In genomic region chr11:70430122-70430521, GRCh38 we compare ENCODE assay signal across 22 cellular contexts. TPM values are rescaled to one million over a fixed set of nuclear protein-coding genes. Genes with fewer than 3 reads are reported as not detected.
DNase-seq lines count a peak whose midpoint lies in the region; ATAC-seq, FAIRE-seq and TF ChIP-seq lines count a peak whose summit lies in the region.
"Had no signal": no experiment of that assay in that cellular context is flagged by ENCODE, and none has a peak within 500 bp of the region (broad histone marks: within the 10 kb centered on the region; RNA-seq: fewer than 3 reads in every experiment).

No MANE protein-coding gene starts in this region.

- WGBS in HepG2 (ENCODE audit: low lambda C conversion rate), result 96% methylated on average over 5 of the region's 6 CpGs

- H3K9ac ChIP-seq in HUES6 (ENCODE audit: low read length) (no peak overlapping the region), HepG2 (ENCODE audit: insufficient read depth, low read depth, low read length) (no peak overlapping the region)

- peaks cover 94% of the 10 kb centered on the region for H3K36me3 ChIP-seq in HUES6 (ENCODE audit: control insufficient read depth, insufficient read depth, low read length)
- H3K36me3 ChIP-seq in HepG2 (replicated peaks in 1 of 2; ENCODE audit: control insufficient read depth in 1 of 2, insufficient read depth in 2 of 2, low read length in 2 of 2), result peaks cover 59 to 84% of the 10 kb centered on the region in 2 experiments; a peak in 4 of 5 replicates

- no peaks in the 10 kb centered on the region for H3K9me3 ChIP-seq in HUES6 (ENCODE audit: control insufficient read depth, insufficient read depth, low read depth, low read length)
- no peaks in the 10 kb centered on the region for H3K9me3 ChIP-seq in HepG2 (ENCODE audit: low read length)
- H3K9me3 ChIP-seq: MG63 had no signal

- no TSS peak for BruUV-seq in HepG2 (replicated peaks; lab: Mats Ljungman, UMichigan)

- in situ Hi-C loops in HepG2 (cut with HindIII; ENCODE audit: extremely low pct_ligation_motif_present, low pct_unique_long_range_greater_than_20kb), result no loop called here

- no peak overlapping the region for H3K4me2 ChIP-seq in HepG2 (ENCODE audit: low read depth, low read length)

- TF ChIP-seq EP300 in HepG2 (IDR thresholded peaks at IDR 0.05; ENCODE audit: low read depth in 2 of 2, low read length in 2 of 2), result no peak
- TF ChIP-seq EP300 in HepG2 (CRISPR knock-in tag; IDR thresholded peaks at IDR 0.05; ENCODE audit: borderline replicate concordance), result no peak

- H3K4me3 Mint-ChIP-seq in WTC11 (no peak overlapping the region), immature natural killer cell (peak overlapping the region in 1 of 5 donors; percentile 9), progenitor cell of endocrine pancreas (ENCODE audit: low read depth) (no peak overlapping the region)
- H3K4me3 Mint-ChIP-seq: H9, IgD-negative memory B cell had no signal

- TF ChIP-seq POLR2A in HepG2 (IDR thresholded peaks at IDR 0.05; ENCODE audit: insufficient read depth in 1 of 2, low read depth in 2 of 2, low read length in 2 of 2), result no peak

- FAIRE-seq in HepG2 (lab: Jason Lieb, UNC), result no peak
- FAIRE-seq: G401.6 had no signal

- H3K27me3 Mint-ChIP-seq in WTC11 (ENCODE audit: low read depth) (no peaks in the 10 kb centered on the region; the same call in 1 of the 2 replicates), immature natural killer cell (ENCODE audit: low read depth in 3 of 3) (peaks cover 37 to 45% (median 37%) of the 10 kb centered on the region in 3 donors), progenitor cell of endocrine pancreas (no peaks in the 10 kb centered on the region)

- H3K4me1 Mint-ChIP-seq in WTC11, result peaks cover 8% of the 10 kb centered on the region
- H3K4me1 Mint-ChIP-seq in immature natural killer cell, result peaks cover 13 to 19% of the 10 kb centered on the region in 2 donors
- H3K4me1 Mint-ChIP-seq in progenitor cell of endocrine pancreas (ENCODE audit: low read depth), result no peaks in the 10 kb centered on the region
- H3K4me1 Mint-ChIP-seq: IgD-negative memory B cell had no signal

- no peaks in the 10 kb centered on the region for H3K79me2 ChIP-seq in HepG2 (ENCODE audit: insufficient read depth, low read length)

- no peaks in the 10 kb centered on the region for H4K20me1 ChIP-seq in HepG2 (ENCODE audit: insufficient read depth, low read length)

- peak overlapping the region; percentile 77; the same call in 1 of the 2 replicates for H3K27ac Mint-ChIP-seq in WTC11
- peak overlapping the region in 1 of 6 donors; percentile 28 for H3K27ac Mint-ChIP-seq in immature natural killer cell
- H3K27ac Mint-ChIP-seq in progenitor cell of endocrine pancreas, result peak overlapping the region; percentile 90

- H3K27me3 ChIP-seq in HUES6 (ENCODE audit: control insufficient read depth, insufficient read depth, low read length) (no peaks in the 10 kb centered on the region), HepG2 (ENCODE audit: control insufficient read depth in 1 of 2, insufficient read depth in 2 of 2, low read length in 2 of 2) (no peaks in the 10 kb centered on the region; a peak in 1 of 5 replicates)
- H3K27me3 ChIP-seq: MG63 had no signal

- intact Hi-C loops in HepG2 (cut with micrococcal nuclease; ENCODE audit: unreplicated experiment), result no loop called here

- H3K9me3 Mint-ChIP-seq in WTC11 (no peaks in the 10 kb centered on the region), immature natural killer cell (peaks cover 0 to 7% (median 2%) of the 10 kb centered on the region in 6 donors), progenitor cell of endocrine pancreas (ENCODE audit: low read depth) (no peaks in the 10 kb centered on the region)
- H3K9me3 Mint-ChIP-seq: H9, IgD-negative memory B cell had no signal

- CTCF ChIA-PET in WTC11 (lab: Charles Lee), result no interaction called here
- CTCF ChIA-PET in HepG2 (lab: Yijun Ruan, JAX; ENCODE audit: low intra/inter-chr PET ratio, low total read pairs), result no interaction called here

- TF ChIP-seq CTCF in WTC11 (IDR thresholded peaks at IDR 0.05) (no peak), progenitor cell of endocrine pancreas (IDR thresholded peaks at IDR 0.05; ENCODE audit: unreplicated experiment) (no peak), HepG2 (CRISPR knock-in tag; IDR thresholded peaks at IDR 0.05) (no peak)

- H3K36me3 Mint-ChIP-seq in WTC11 (peaks cover 68% of the 10 kb centered on the region), immature natural killer cell (peaks cover 0 to 3% (median 0%) of the 10 kb centered on the region in 3 donors), progenitor cell of endocrine pancreas (ENCODE audit: insufficient read depth) (peaks cover 28% of the 10 kb centered on the region)
- H3K36me3 Mint-ChIP-seq: IgD-negative memory B cell had no signal

- POLR2A ChIA-PET in WTC11 (lab: Charles Lee) (no interaction called here), HepG2 (lab: Yijun Ruan, JAX) (no interaction called here)

- no peak overlapping the region for H3K4me3 ChIP-seq in HUES6 (ENCODE audit: low read depth, low read length)
- no peak overlapping the region for H3K4me3 ChIP-seq in HepG2 (replicated peaks in 1 of 3; ENCODE audit: insufficient read depth in 1 of 3, low read depth in 2 of 3, low read length in 3 of 3)
- H3K4me3 ChIP-seq: MG63 had no signal

- 0 out of 2 replicates have a peak overlapping the region, but pooled peaks have one; percentile 25 for H3K27ac ChIP-seq in HUES6 (ENCODE audit: low read depth, low read length)
- H3K27ac ChIP-seq in HepG2 (ENCODE audit: extremely low read length, insufficient read depth, low read length), result no peak overlapping the region

- no peak for TF ChIP-seq RAD21 in HepG2 (CRISPR knock-in tag; IDR thresholded peaks at IDR 0.05)

- H3K4me1 ChIP-seq in HUES6 (ENCODE audit: control insufficient read depth, insufficient read depth, low read length), result peaks cover 13% of the 10 kb centered on the region; the same call in 1 of the 2 replicates
- no peaks in the 10 kb centered on the region for H3K4me1 ChIP-seq in HepG2 (ENCODE audit: insufficient read depth, low read length)

- DNase-seq in WTC11 (ENCODE audit: low spot score) (no peak), immature natural killer cell (peak; percentile 35 to 40 (median 40)), progenitor cell of endocrine pancreas (ENCODE audit: low spot score, unreplicated experiment) (no peak), mesenteric fat pad (ENCODE audit: low spot score) (no peak), DMS153 (lab: John Stamatoyannopoulos, UW) (no peak), HepG2 (ENCODE audit: low spot score) (no peak)
- DNase-seq: ACHN, COR-L47, DMS 273 treated with DMSO at 0.1 percent for 48 hours, H9, Karpas-422, MG63, NCI-H1092 treated with DMSO at 0.1 percent for 48 hours, NCI-H146, NCI-H2029 treated with DMSO at 0.1 percent for 48 hours, NCI-H748 treated with DMSO at 0.1 percent for 48 hours, RPMI8226, SIG-M5 had no signal

- H2AFZ ChIP-seq in HepG2 (ENCODE audit: low read length), result no peak overlapping the region

- ATAC-seq in WTC11 (no peak), HepG2 (no peak)
- ATAC-seq: SK-N-SH treated with all-trans-retinoic acid at 6 μM for 48 hours had no signal

TF ChIP-seq in HepG2, 621 proteins besides CTCF, POLR2A, EP300 and RAD21:
- TF ChIP-seq RBFOX2 (IDR thresholded peaks at IDR 0.05; ENCODE audit: low read depth, low read length), result no peak
- TF ChIP-seq PAF1 (CRISPR knock-in tag; IDR thresholded peaks at IDR 0.05), result no peak

RNA-seq across cellular contexts. Expression of gene CTTN, which starts 31.8 kb away (rescaled TPM):
- 216 to 281 TPM (median 222 TPM) in 3 replicates for total RNA-seq in WTC11 (2021)
- under 1 TPM in 2 of 3 donors, not detected in 1; 0.53 to 0.67 TPM for polyA plus RNA-seq in immature natural killer cell
- total RNA-seq in progenitor cell of endocrine pancreas, result 239 and 244 TPM in 2 replicates
- 232 TPM for total RNA-seq in mesenteric fat pad
- total RNA-seq in HepG2 (2016; rRNA removed; fragmentation: Illumina TruSeq; extraction: Trizol), result 83.4 and 114 TPM in 2 replicates
- total RNA-seq in HepG2 (2016; cell fraction: cytosol; rRNA removed; fragmentation: Illumina TruSeq; extraction: Trizol; ENCODE audit: low read depth), result 24.8 and 25.9 TPM in 2 replicates
- 73.1 and 116 TPM in 2 replicates for total RNA-seq in HepG2 (2016; cell fraction: insoluble cytoplasmic fraction; rRNA removed; fragmentation: Illumina TruSeq; extraction: Trizol)
- 32.0 and 33.7 TPM in 2 replicates for total RNA-seq in HepG2 (2016; cell fraction: membrane; rRNA removed; fragmentation: Illumina TruSeq; extraction: Trizol)
- 137 and 150 TPM in 2 replicates for total RNA-seq in HepG2 (2016; cell fraction: nucleus; rRNA removed; fragmentation: Illumina TruSeq; extraction: Trizol)
- 84.4 and 113 TPM in 2 replicates for polyA plus RNA-seq in HepG2 (2011; rRNA removed)
- polyA plus RNA-seq in HepG2 (2011; cell fraction: cytosol; rRNA removed), result 33.9 and 36.5 TPM in 2 replicates
- polyA plus RNA-seq in HepG2 (2011; cell fraction: nucleus; rRNA removed), result 750 and 779 TPM in 2 replicates
- polyA plus RNA-seq in HepG2 (2012), result 108 and 143 TPM in 2 replicates
- 12.3 and 19.6 TPM in 2 replicates for polyA plus RNA-seq in HepG2 (2016; cell fraction: cytosol; fragmentation: Illumina TruSeq; extraction: Trizol; ENCODE audit: low read depth)
- polyA plus RNA-seq in HepG2 (2016; cell fraction: insoluble cytoplasmic fraction; fragmentation: Illumina TruSeq; extraction: Trizol; ENCODE audit: low read depth), result 66.5 and 76.4 TPM in 2 replicates
- polyA plus RNA-seq in HepG2 (2016; cell fraction: membrane; fragmentation: Illumina TruSeq; extraction: Trizol; ENCODE audit: low read depth), result 13.0 and 13.5 TPM in 2 replicates
- polyA plus RNA-seq in HepG2 (2016; cell fraction: nucleus; fragmentation: Illumina TruSeq; extraction: Trizol; ENCODE audit: insufficient read depth, low read depth), result 282 and 310 TPM in 2 replicates
- 87.3 and 152 TPM in 2 replicates for polyA minus RNA-seq in HepG2 (2011; rRNA and poly(A)+ RNA removed; ENCODE audit: low replicate concordance)
- 29.2 and 32.4 TPM in 2 replicates for polyA minus RNA-seq in HepG2 (2011; cell fraction: cytosol; rRNA and poly(A)+ RNA removed)
- 286 and 330 TPM in 2 replicates for polyA minus RNA-seq in HepG2 (2011; cell fraction: nucleus; rRNA and poly(A)+ RNA removed)

Comparison
In these comparisons a context has a peak if more than half of its experiments do, and no peak if none do; other contexts are left out.
1. DNase-seq: peak in immature natural killer cell (3 of 3); none in WTC11 (single experiment), progenitor cell of endocrine pancreas (single experiment), mesenteric fat pad (single experiment), DMS153 (single experiment) and HepG2 (single experiment).